Comparison of ENCODE assay signal across 8 cellular contexts in the genomic region with DNA sequence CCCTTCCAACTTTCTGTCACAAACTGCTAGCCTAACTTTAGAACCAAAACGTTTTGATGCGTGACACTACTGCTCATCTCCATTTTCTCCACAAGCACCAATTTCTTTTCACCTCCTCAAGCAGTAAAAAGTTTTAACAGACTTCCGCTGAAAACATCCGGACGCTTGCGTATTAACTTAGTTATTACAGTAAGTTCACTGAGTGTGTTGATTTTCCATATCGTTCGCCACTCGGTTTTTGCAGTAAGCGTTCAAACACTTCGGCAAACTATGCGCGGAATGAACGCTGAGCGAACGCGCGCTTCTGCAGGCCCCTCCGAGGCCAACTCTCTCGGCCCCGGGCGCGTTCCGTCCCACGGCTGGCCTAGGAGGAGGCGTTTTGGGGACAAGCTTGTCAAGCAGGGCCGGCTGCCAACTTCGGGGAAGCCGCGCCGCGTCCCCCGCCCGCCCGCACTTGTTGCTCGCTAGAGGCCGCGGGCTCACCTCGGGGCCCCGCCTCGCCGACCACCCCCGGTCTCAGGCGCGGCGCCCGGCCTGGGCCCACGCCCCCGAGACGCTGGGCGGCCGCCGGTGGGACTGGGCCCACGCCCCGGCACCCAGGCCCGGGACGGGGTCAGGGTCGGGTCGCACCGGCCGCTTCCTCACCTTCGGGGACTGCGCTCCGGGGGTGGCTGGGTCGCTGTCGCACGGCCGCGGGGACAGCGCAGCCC. TPM values are rescaled to one million over a fixed set of nuclear protein-coding genes. Genes with fewer than 3 reads are reported as not detected.
DNase-seq lines count a peak whose midpoint lies in the region; ATAC-seq lines count a peak whose summit lies in the region.

No MANE protein-coding gene starts in this region.

- peak; percentile 69 for DNase-seq in CD1c-positive myeloid dendritic cell (ENCODE audit: extremely low spot score)
- peak; percentile 42 for DNase-seq in SW480 (ENCODE audit: low spot score)
- DNase-seq in left cardiac atrium, result peak; percentile 84
- DNase-seq in pons (ENCODE audit: low spot score), result peak; percentile 57
- DNase-seq in ureter (ENCODE audit: low spot score), result peak; percentile 73

- peak overlapping the region; percentile 38 for H3K27ac ChIP-seq in adipose tissue (ENCODE audit: low read depth, low read length)

- ATAC-seq in GM19328 (IDR thresholded peaks at IDR 0.05; ENCODE audit: unreplicated experiment) (peak; percentile 36), HG03469 (IDR thresholded peaks at IDR 0.05; ENCODE audit: unreplicated experiment) (peak; percentile 27), left cardiac atrium (peak; percentile 73 to 78)

- intact Hi-C loops in left cardiac atrium (cut with DNase I), result no loop called here

- 0 to 1% (median 0%) methylated on average over 58 to 70 of the region's 70 CpGs for WGBS in adipose tissue, 3 donors

RNA-seq across cellular contexts. Expression of a gene that starts 0.9 kb away (rescaled TPM):
- 10 to 100 TPM; 24.2 to 41.8 (median 30.0) TPM for polyA plus RNA-seq in adipose tissue
- total RNA-seq in left cardiac atrium, result 10 to 100 TPM; 49.7 to 59.0 TPM
- 45.0 TPM for total RNA-seq in ureter

RNA-seq across cellular contexts. Expression of a gene that starts 21.4 kb away (rescaled TPM):
- 10 to 100 TPM; 12.1 to 23.5 (median 21.1) TPM for polyA plus RNA-seq in adipose tissue
- total RNA-seq in left cardiac atrium, result 10 to 100 TPM; 17.8 to 18.6 TPM
- total RNA-seq in ureter, result 27.2 TPM

RNA-seq across cellular contexts. Expression of a gene that starts 21.5 kb away (rescaled TPM):
- polyA plus RNA-seq in adipose tissue, result 10 to 100 TPM in 2 of 3 donors, 1 to 10 TPM in 1; 7.9 to 12.9 (median 10.4) TPM
- 10 to 100 TPM; 12.3 to 12.9 TPM for total RNA-seq in left cardiac atrium
- 66.7 TPM for total RNA-seq in ureter

RNA-seq across cellular contexts. Expression of a gene that starts 28.0 kb away (rescaled TPM):
- polyA plus RNA-seq in adipose tissue, result 1 to 10 TPM in 1 of 3 donors, under 1 TPM in 2; 0.70 to 1.3 (median 0.76) TPM
- total RNA-seq in left cardiac atrium, result 1 to 10 TPM in 1 of 2 donors, under 1 TPM in 1; 0.59 to 1.1 TPM
- total RNA-seq in ureter, result 3.8 TPM

RNA-seq across cellular contexts. Expression of a gene that starts 28.1 kb away (rescaled TPM):
- 10 to 100 TPM; 16.3 to 25.3 (median 16.5) TPM for polyA plus RNA-seq in adipose tissue
- total RNA-seq in left cardiac atrium (10 to 100 TPM; 10.5 to 11.3 TPM), ureter (35.6 TPM)

Comparison
In these comparisons a context has a peak if more than half of its experiments do, and no peak if none do; other contexts are left out.
1. Peak in every context shown above with its lines: DNase-seq, ATAC-seq and H3K27ac ChIP-seq.